In genomic region chr11:66814678-66815077, GRCh38 we compare ENCODE assay signal across 33 cellular contexts.
"Had no signal": no experiment of that assay in that cellular context is flagged by ENCODE, and none has a peak within 500 bp of the region (broad histone marks: within the 10 kb centered on the region; RNA-seq: fewer than 3 reads in every experiment).

No MANE protein-coding gene starts in this region.

- ATAC-seq: activated CD4-positive, alpha-beta T cell treated with anti-CD3 and anti-CD28 coated beads for 36 hours; activated CD4-positive, CD25-positive, alpha-beta regulatory T cell treated with anti-CD3 and anti-CD28 coated beads, Interleukin-2, amount 50 U/mL, for 24 hours; activated CD8-positive, alpha-beta T cell treated with anti-CD3 and anti-CD28 coated beads, Interleukin-2, amount 10 ng/mL, durations not matched to agents 7 days and 5 days; activated naive CD8-positive, alpha-beta T cell treated with anti-CD3 and anti-CD28 coated beads, Interleukin-2, amount 50 U/mL, for 24 hours; Panc1 had no signal

- H3K4me1 ChIP-seq: SJCRH30 had no signal

- H3K27ac ChIP-seq: brain microvascular endothelial cell, cardiac muscle cell, SJCRH30, SK-N-MC had no signal

- FAIRE-seq: TTC549 had no signal

- H3K9me3 ChIP-seq: SJCRH30 had no signal

- H3K27me3 ChIP-seq: brain microvascular endothelial cell, cardiac muscle cell, SJCRH30 had no signal

- H3K36me3 ChIP-seq: brain microvascular endothelial cell, cardiac muscle cell, SJCRH30 had no signal

- H3K27ac Mint-ChIP-seq: activated CD4-positive, alpha-beta T cell treated with anti-CD3 and anti-CD28 coated beads for 36 hours; activated CD4-positive, alpha-beta T cell treated with anti-CD3 and anti-CD28 coated beads, Interleukin-2, amount 10 ng/mL, durations not matched to agents 7 days and 5 days; activated CD8-positive, alpha-beta T cell treated with anti-CD3 and anti-CD28 coated beads, Interleukin-2, amount 10 ng/mL, durations not matched to agents 7 days and 5 days; activated naive CD4-positive, alpha-beta T cell treated with anti-CD3 and anti-CD28 coated beads, Interleukin-2, amount 10 ng/mL, durations not matched to agents 7 days and 5 days; activated naive CD8-positive, alpha-beta T cell; activated naive CD8-positive, alpha-beta T cell treated with anti-CD3 and anti-CD28 coated beads, Interleukin-2, amount 50 U/mL, for 24 hours; activated T-cell treated with anti-CD3 and anti-CD28 coated beads, Interleukin-2, amount 50 U/mL, for 24 hours; activated T-helper 1 cell treated with anti-CD3 and anti-CD28 coated beads, Interleukin-12 subunit alpha, Interleukin-12 subunit beta, Interleukin-2, Interleukin-4 antibody, amounts not matched to agents 30 ng/mL and 10 ng/mL and 1 ng/mL, durations not matched to agents 14 hours and 24 hours and 36 hours; T-helper 2 cell treated with Interferon-gamma antibody and Interleukin-4, amounts not matched to agents 5 μg/mL and 100 μg/mL, for 36 hours had no signal

- H3K36me3 Mint-ChIP-seq: activated naive CD4-positive, alpha-beta T cell treated with anti-CD3 and anti-CD28 coated beads, Interleukin-2, amount 10 ng/mL, durations not matched to agents 7 days and 5 days had no signal

- H3K4me3 Mint-ChIP-seq: activated CD4-positive, alpha-beta T cell treated with anti-CD3 and anti-CD28 coated beads for 36 hours; activated CD4-positive, alpha-beta T cell treated with anti-CD3 and anti-CD28 coated beads, Interleukin-2, amount 10 ng/mL, durations not matched to agents 7 days and 5 days; activated CD8-positive, alpha-beta T cell treated with anti-CD3 and anti-CD28 coated beads, Interleukin-2, amount 10 ng/mL, durations not matched to agents 7 days and 5 days; activated naive CD4-positive, alpha-beta T cell treated with anti-CD3 and anti-CD28 coated beads, Interleukin-2, amount 10 ng/mL, durations not matched to agents 7 days and 5 days; activated naive CD8-positive, alpha-beta T cell; activated naive CD8-positive, alpha-beta T cell treated with anti-CD3 and anti-CD28 coated beads, Interleukin-2, amount 50 U/mL, for 24 hours; activated T-cell treated with anti-CD3 and anti-CD28 coated beads, Interleukin-2, amount 50 U/mL, for 24 hours; activated T-helper 1 cell treated with anti-CD3 and anti-CD28 coated beads, Interleukin-12 subunit alpha, Interleukin-12 subunit beta, Interleukin-2, Interleukin-4 antibody, amounts not matched to agents 30 ng/mL and 10 ng/mL and 1 ng/mL, durations not matched to agents 14 hours and 24 hours and 36 hours; central memory CD8-positive, alpha-beta T cell; T-helper 2 cell treated with Interferon-gamma antibody and Interleukin-4, amounts not matched to agents 5 μg/mL and 100 μg/mL, for 36 hours had no signal

- H3K9me3 Mint-ChIP-seq: activated CD4-positive, alpha-beta T cell treated with anti-CD3 and anti-CD28 coated beads, Interleukin-2, amount 10 ng/mL, durations not matched to agents 7 days and 5 days; activated naive CD4-positive, alpha-beta T cell treated with anti-CD3 and anti-CD28 coated beads, Interleukin-2, amount 10 ng/mL, durations not matched to agents 7 days and 5 days; activated naive CD8-positive, alpha-beta T cell treated with anti-CD3 and anti-CD28 coated beads, Interleukin-2, amount 50 U/mL, for 24 hours; activated T-cell treated with anti-CD3 and anti-CD28 coated beads, Interleukin-2, amount 50 U/mL, for 24 hours; activated T-helper 1 cell treated with anti-CD3 and anti-CD28 coated beads, Interleukin-12 subunit alpha, Interleukin-12 subunit beta, Interleukin-2, Interleukin-4 antibody, amounts not matched to agents 30 ng/mL and 10 ng/mL and 1 ng/mL, durations not matched to agents 14 hours and 24 hours and 36 hours; central memory CD8-positive, alpha-beta T cell; T-helper 2 cell treated with Interferon-gamma antibody and Interleukin-4, amounts not matched to agents 5 μg/mL and 100 μg/mL, for 36 hours had no signal

- H3K4me3 ChIP-seq: cardiac muscle cell, SJCRH30, SK-N-MC had no signal

- H3K27me3 Mint-ChIP-seq: activated CD4-positive, alpha-beta T cell treated with anti-CD3 and anti-CD28 coated beads for 36 hours; activated CD4-positive, alpha-beta T cell treated with anti-CD3 and anti-CD28 coated beads, Interleukin-2, amount 10 ng/mL, durations not matched to agents 7 days and 5 days; activated naive CD4-positive, alpha-beta T cell treated with anti-CD3 and anti-CD28 coated beads, Interleukin-2, amount 10 ng/mL, durations not matched to agents 7 days and 5 days; activated naive CD8-positive, alpha-beta T cell; activated naive CD8-positive, alpha-beta T cell treated with anti-CD3 and anti-CD28 coated beads, Interleukin-2, amount 50 U/mL, for 24 hours; activated T-cell treated with anti-CD3 and anti-CD28 coated beads, Interleukin-2, amount 50 U/mL, for 24 hours; central memory CD8-positive, alpha-beta T cell had no signal

- H3K4me1 Mint-ChIP-seq: activated naive CD4-positive, alpha-beta T cell treated with anti-CD3 and anti-CD28 coated beads, Interleukin-2, amount 10 ng/mL, durations not matched to agents 7 days and 5 days; activated naive CD8-positive, alpha-beta T cell treated with anti-CD3 and anti-CD28 coated beads, Interleukin-2, amount 50 U/mL, for 24 hours; central memory CD8-positive, alpha-beta T cell had no signal

- DNase-seq: activated CD4-positive, alpha-beta T cell treated with anti-CD3 and anti-CD28 coated beads for 36 hours; activated CD4-positive, alpha-beta T cell treated with anti-CD3 and anti-CD28 coated beads, Interleukin-2, amount 10 ng/mL, durations not matched to agents 7 days and 5 days; activated CD4-positive, alpha-beta T cell treated with anti-CD3 and anti-CD28 coated beads, Interleukin-2, amount 50 U/mL, for 48 hours; activated CD8-positive, alpha-beta T cell treated with anti-CD3 and anti-CD28 coated beads, Interleukin-2, amount 10 ng/mL, durations not matched to agents 7 days and 5 days; activated effector memory CD4-positive, alpha-beta T cell treated with Interleukin-2 at 50 U/mL for 16 hours; activated naive CD4-positive, alpha-beta T cell treated with anti-CD3 and anti-CD28 coated beads, Interleukin-2, amount 10 ng/mL, durations not matched to agents 7 days and 5 days; activated naive CD8-positive, alpha-beta T cell treated with anti-CD3 and anti-CD28 coated beads, Interleukin-2, amount 50 U/mL, for 24 hours; activated T-cell treated with anti-CD3 and anti-CD28 coated beads, Interleukin-2, amount 50 U/mL, for 24 hours; amniotic stem cell; aorta; brain microvascular endothelial cell; Karpas-422; KBM-7; NCI-H1105; NCI-H1436; NCI-H1694; NCI-H1930; NCI-H2081 treated with DMSO at 0.1 percent for 48 hours; NCI-H345; NCI-H524 treated with DMSO at 0.1 percent for 48 hours; NCI-H748 treated with DMSO at 0.1 percent for 48 hours; NK-92 treated with Interleukin-12 subunit alpha and Interleukin-12 subunit beta, amount 100 ng/mL, for 24 hours; SHP77; SJCRH30 had no signal
